Comparison of ENCODE assay signal across 8 cellular contexts in the genomic region with DNA sequence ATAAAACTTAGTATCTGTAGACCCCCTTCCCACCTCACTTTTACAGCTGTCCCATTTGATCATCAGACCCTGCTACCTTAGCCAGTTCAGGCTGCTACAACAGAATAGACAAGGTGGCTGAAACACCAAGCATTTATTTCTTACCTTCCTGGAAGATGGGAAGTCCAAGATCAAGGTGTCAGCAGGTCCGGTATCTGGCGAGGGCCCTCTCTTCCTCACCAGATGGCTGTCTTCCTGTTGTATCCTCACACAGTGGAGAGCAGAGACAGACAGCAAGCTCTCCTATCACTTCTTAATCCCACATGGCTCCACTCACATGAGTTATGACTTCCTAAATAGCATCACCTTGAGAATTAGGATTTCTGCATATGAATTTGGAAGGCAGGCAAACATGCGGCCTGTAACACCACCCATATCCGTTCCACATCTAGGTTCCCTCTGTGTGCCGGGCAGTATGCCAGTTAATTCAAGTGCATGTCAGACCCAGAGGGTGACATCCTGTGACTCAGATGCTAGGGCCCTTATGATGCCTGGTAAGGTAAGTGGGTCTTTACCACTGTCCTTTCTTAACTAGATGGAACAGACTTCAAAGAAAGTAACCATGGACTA. TPM values are rescaled to one million over a fixed set of nuclear protein-coding genes. Genes with fewer than 3 reads are reported as not detected.
A peak's percentile ranks its signal among the peaks of the same experiment; 100 is the strongest.
DNase-seq lines count a peak whose midpoint lies in the region; ATAC-seq, FAIRE-seq and TF ChIP-seq lines count a peak whose summit lies in the region.

No MANE protein-coding gene starts in this region.

- H3K4me3 ChIP-seq in H7 (ENCODE audit: insufficient read depth, low read depth, low read length) (no peak overlapping the region), astrocyte (ENCODE audit: insufficient read depth, low read depth, low read length) (no peak overlapping the region), lung (no peak overlapping the region)

- H3K9ac ChIP-seq in astrocyte (ENCODE audit: low read length), result no peak overlapping the region

- 26 to 33% methylated on average over 5 of the region's 5 CpGs for WGBS in lung, 2 donors

- peak overlapping the region; percentile 73 for H3K4me2 ChIP-seq in astrocyte (ENCODE audit: low read length)

- peaks cover 9% of the 10 kb centered on the region for H3K4me1 Mint-ChIP-seq in astrocyte (ENCODE audit: low read depth, unreplicated experiment)

- H3K27ac ChIP-seq in astrocyte (ENCODE audit: low read depth, low read length) (no peak overlapping the region), lung (ENCODE audit: low read depth in 1 of 2, low read length in 1 of 2) (peak overlapping the region in 1 of 2 donors; percentile 81)

- no peaks in the 10 kb centered on the region for H3K79me2 ChIP-seq in astrocyte (ENCODE audit: insufficient read depth, low read length)

- peak; percentile 6 for DNase-seq in H7
- peak; percentile 46 for DNase-seq in RKO (ENCODE audit: low spot score)
- DNase-seq in astrocyte (ENCODE audit: low read depth), result peak; percentile 57
- DNase-seq in lung (ENCODE audit: low spot score), result peak; percentile 49
- DNase-seq in cortex of kidney (lab: John Stamatoyannopoulos, UW), result no peak
- no peak for DNase-seq in medulla oblongata (ENCODE audit: extremely low spot score)

- TF ChIP-seq CTCF in astrocyte (IDR thresholded peaks at IDR 0.05; ENCODE audit: insufficient read depth, low read depth, low read length) (no peak), lung (IDR thresholded peaks at IDR 0.05; ENCODE audit: control extremely low read depth, extremely low read depth) (no peak)

- H3K36me3 ChIP-seq in H7 (replicated peaks; ENCODE audit: control insufficient read depth, insufficient read depth, low read length) (no peaks in the 10 kb centered on the region), astrocyte (ENCODE audit: insufficient read depth, low read length) (no peaks in the 10 kb centered on the region), lung (ENCODE audit: control insufficient read depth in 2 of 2, insufficient read depth in 2 of 2, low read length in 2 of 2) (no peaks in the 10 kb centered on the region)

- no peak for FAIRE-seq in astrocyte (lab: Jason Lieb, UNC)

- H3K9me3 Mint-ChIP-seq in astrocyte (ENCODE audit: unreplicated experiment), result no peaks in the 10 kb centered on the region

- ATAC-seq in lung (ENCODE audit: insufficient read depth, low FRiP score) (no peak), GM21528 (IDR thresholded peaks at IDR 0.05; ENCODE audit: low FRiP score, unreplicated experiment) (no peak), HG03378 (IDR thresholded peaks at IDR 0.05; ENCODE audit: unreplicated experiment) (no peak)

- H3K9me3 ChIP-seq in astrocyte (ENCODE audit: insufficient read depth, low read depth, low read length) (no peaks in the 10 kb centered on the region), lung (ENCODE audit: control insufficient read depth in 2 of 2, insufficient read depth in 1 of 2, low read length in 1 of 2) (no peaks in the 10 kb centered on the region)

- H4K20me1 ChIP-seq in astrocyte (ENCODE audit: insufficient read depth, low read length), result no peaks in the 10 kb centered on the region

- H3K4me3 Mint-ChIP-seq in astrocyte (ENCODE audit: unreplicated experiment), result no peak overlapping the region

- no peaks in the 10 kb centered on the region for H3K36me3 Mint-ChIP-seq in astrocyte (ENCODE audit: low read depth, unreplicated experiment)

- H3K27ac Mint-ChIP-seq in astrocyte (ENCODE audit: unreplicated experiment), result no peak overlapping the region

- H2AFZ ChIP-seq in astrocyte (ENCODE audit: low read depth, low read length), result no peak overlapping the region

- peaks cover 26% of the 10 kb centered on the region for H3K4me1 ChIP-seq in astrocyte (ENCODE audit: insufficient read depth, low read length)
- H3K4me1 ChIP-seq in lung (ENCODE audit: control insufficient read depth in 2 of 2, insufficient read depth in 2 of 2, low read length in 2 of 2), result peaks cover 12 to 17% of the 10 kb centered on the region in 2 donors

- peaks cover 50% of the 10 kb centered on the region for H3K27me3 Mint-ChIP-seq in astrocyte (ENCODE audit: low read depth, unreplicated experiment)

- no peaks in the 10 kb centered on the region; the same call in 1 of the 2 replicates for H3K27me3 ChIP-seq in H7 (ENCODE audit: control insufficient read depth, insufficient read depth, low read length)
- H3K27me3 ChIP-seq in astrocyte (ENCODE audit: insufficient read depth, low read length), result no peaks in the 10 kb centered on the region
- H3K27me3 ChIP-seq in lung (ENCODE audit: control insufficient read depth, insufficient read depth), result no peaks in the 10 kb centered on the region

RNA-seq across cellular contexts. Expression of a gene that starts 2.1 kb away (rescaled TPM):
- total RNA-seq in H7 (2014; rRNA removed; shearing (Covaris generic)), result not detected in 2 replicates
- not detected in 2 replicates for total RNA-seq in astrocyte
- total RNA-seq in lung, result under 1 TPM; 0.94 to 0.98 TPM
- under 1 TPM; 0.56 to 0.93 TPM for polyA plus RNA-seq in lung

RNA-seq across cellular contexts. Expression of a gene that starts 27.1 kb away (rescaled TPM):
- total RNA-seq in H7 (2014; rRNA removed; shearing (Covaris generic)), result not detected in 2 replicates
- total RNA-seq in astrocyte, result not detected in 2 replicates
- 1 to 10 TPM in 1 of 2 donors, under 1 TPM in 1; 0.61 to 1.4 TPM for total RNA-seq in lung
- polyA plus RNA-seq in lung, result 1 to 10 TPM in 1 of 2 donors, under 1 TPM in 1; 0.32 to 1.8 TPM

RNA-seq across cellular contexts. Expression of a gene that starts 31.6 kb away (rescaled TPM):
- total RNA-seq in H7 (2014; rRNA removed; shearing (Covaris generic)), result 13.2 and 17.6 TPM in 2 replicates
- total RNA-seq in astrocyte, result 24.2 and 26.2 TPM in 2 replicates
- total RNA-seq in lung, result 10 to 100 TPM; 34.3 to 39.5 TPM
- 10 to 100 TPM; 15.8 to 18.7 TPM for polyA plus RNA-seq in lung

RNA-seq across cellular contexts. Expression of a gene that starts 46.0 kb away (rescaled TPM):
- not detected in 2 replicates for total RNA-seq in H7 (2014; rRNA removed; shearing (Covaris generic))
- total RNA-seq in astrocyte (7.3 and 7.5 TPM in 2 replicates), lung (1 to 10 TPM; 2.4 to 2.9 TPM)
- polyA plus RNA-seq in lung, result 1 to 10 TPM; 1.2 to 6.2 TPM

Comparison
In these comparisons a context has a peak if more than half of its experiments do, and no peak if none do; other contexts are left out.
1. DNase-seq: peak in H7 (single experiment), RKO (single experiment), astrocyte (single experiment) and lung (single experiment); none in cortex of kidney (single experiment) and medulla oblongata (single experiment).